Comparison of ENCODE assay signal across 10 cellular contexts in the genomic region with DNA sequence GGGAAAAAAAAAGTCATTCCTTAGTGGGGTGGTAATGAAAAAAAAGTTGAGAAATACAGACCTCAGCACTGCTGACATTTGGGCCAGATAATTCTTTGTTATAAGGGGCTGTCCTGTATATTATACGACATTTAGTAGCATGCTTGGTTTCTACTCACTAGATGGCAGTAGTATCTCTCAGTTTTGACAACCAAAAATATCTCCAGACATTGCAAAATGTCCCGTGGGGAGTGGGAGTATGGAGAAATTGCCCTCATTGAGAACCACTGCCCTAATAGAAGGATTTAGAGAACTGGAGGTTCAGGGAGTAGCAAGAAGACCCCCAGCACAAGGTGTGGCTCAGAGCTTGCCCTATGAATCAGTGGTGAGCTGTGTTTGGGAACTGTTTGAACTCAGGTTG. TPM values are rescaled to one million over a fixed set of nuclear protein-coding genes. Genes with fewer than 3 reads are reported as not detected.
DNase-seq lines count a peak whose midpoint lies in the region; ATAC-seq, FAIRE-seq and TF ChIP-seq lines count a peak whose summit lies in the region.
"Had no signal": no experiment of that assay in that cellular context is flagged by ENCODE, and none has a peak within 500 bp of the region (broad histone marks: within the 10 kb centered on the region; RNA-seq: fewer than 3 reads in every experiment).

No MANE protein-coding gene starts in this region.

- no CpG with 5 or more reads among the region's 2 CpGs for WGBS in neuronal stem cell (ENCODE audit: extremely low coverage in 2 of 2, insufficient read length in 2 of 2, insufficient replicate concordance in 1 of 2), 2 donors
- WGBS in spleen, 5 donors: 16 to 28% (median 18%) methylated on average over 2 of the region's 2 CpGs

- ATAC-seq in activated CD8-positive, alpha-beta memory T cell treated with anti-CD3 and anti-CD28 coated beads, Interleukin-2, amount 10 ng/mL, durations not matched to agents 7 days and 5 days: no peak

- H3K4me3 ChIP-seq in bronchial epithelial cell (ENCODE audit: low read depth, low read length) (no peak overlapping the region), neuronal stem cell (ENCODE audit: low read length in 2 of 2) (no peak overlapping the region), spleen (no peak overlapping the region)

- H3K23ac ChIP-seq in neuronal stem cell (ENCODE audit: low read depth, low read length, poor library complexity): no peak overlapping the region

- DNase-seq in NOMO-1 treated with DMSO at 0.1 percent for 48 hours (lab: John Stamatoyannopoulos, UW; ENCODE audit: unreplicated experiment) (peak; percentile 6), NOMO-1 treated with dmso at 0.1 percent for 144 hours (lab: John Stamatoyannopoulos, UW; ENCODE audit: unreplicated experiment) (no peak), bronchial epithelial cell (ENCODE audit: low read depth) (no peak), neuronal stem cell (ENCODE audit: low spot score) (no peak), spleen (no peak), superior temporal gyrus (ENCODE audit: extremely low spot score) (no peak)
- no peak for DNase-seq in activated CD8-positive, alpha-beta memory T cell treated with anti-CD3 and anti-CD28 coated beads, Interleukin-2, amount 10 ng/mL, durations not matched to agents 7 days and 5 days
- DNase-seq: activated CD4-positive, CD25-positive, alpha-beta regulatory T cell had no signal

- no peak overlapping the region for H3K27ac Mint-ChIP-seq in activated CD8-positive, alpha-beta memory T cell treated with anti-CD3 and anti-CD28 coated beads, Interleukin-2, amount 10 ng/mL, durations not matched to agents 7 days and 5 days

- H4K8ac ChIP-seq in neuronal stem cell (ENCODE audit: low read depth, low read length): no peak overlapping the region

- no peak overlapping the region for H3K4me2 ChIP-seq in neuronal stem cell (ENCODE audit: insufficient read depth, low read length, poor library complexity, severe bottlenecking)

- H3K4me1 Mint-ChIP-seq in activated CD8-positive, alpha-beta memory T cell treated with anti-CD3 and anti-CD28 coated beads, Interleukin-2, amount 10 ng/mL, durations not matched to agents 7 days and 5 days: no peaks in the 10 kb centered on the region

- H3K9ac ChIP-seq in neuronal stem cell (ENCODE audit: low read depth, low read length, poor library complexity): peak overlapping the region; percentile 8

- H3K9me3 Mint-ChIP-seq in activated CD8-positive, alpha-beta memory T cell treated with anti-CD3 and anti-CD28 coated beads, Interleukin-2, amount 10 ng/mL, durations not matched to agents 7 days and 5 days (ENCODE audit: low read depth): no peaks in the 10 kb centered on the region
- H3K9me3 Mint-ChIP-seq: CD8-positive, alpha-beta memory T cell had no signal

- peak; percentile 51 for TF ChIP-seq CTCF in LNCAP (IDR thresholded peaks at IDR 0.05)
- TF ChIP-seq CTCF in bronchial epithelial cell (IDR thresholded peaks at IDR 0.05; ENCODE audit: insufficient read depth, low read length, severe bottlenecking): peak; percentile 15
- peak in 3 of 11 experiments; percentile 10 to 29 (median 21) for TF ChIP-seq CTCF in spleen (IDR thresholded peaks at IDR 0.05 in 8 of 11, conservative IDR thresholded peaks at IDR 0.05 in 3 of 11)

- H3K14ac ChIP-seq in neuronal stem cell (ENCODE audit: low read length): no peak overlapping the region

- H2BK12ac ChIP-seq in neuronal stem cell (ENCODE audit: low read length): no peak overlapping the region

- no peaks in the 10 kb centered on the region for H3K27me3 ChIP-seq in bronchial epithelial cell (ENCODE audit: control insufficient read depth, insufficient read depth, low read length)
- no peaks in the 10 kb centered on the region for H3K27me3 ChIP-seq in neuronal stem cell (ENCODE audit: control insufficient read depth in 3 of 3, insufficient read depth in 3 of 3, low read depth in 1 of 3, low read length in 3 of 3)
- no peaks in the 10 kb centered on the region for H3K27me3 ChIP-seq in spleen (replicated peaks in 1 of 7)

- no peak overlapping the region for H2AFZ ChIP-seq in neuronal stem cell (ENCODE audit: low read length)

- H3K9me3 ChIP-seq in neuronal stem cell (replicated peaks in 1 of 2; ENCODE audit: control insufficient read depth in 2 of 2, insufficient read depth in 1 of 2, low read depth in 1 of 2, low read length in 2 of 2) (peaks cover 9 to 21% of the 10 kb centered on the region in 2 donors), spleen (peaks cover 0 to 4% (median under 1%) of the 10 kb centered on the region in 8 donors)

- no peak overlapping the region for H3K4me3 Mint-ChIP-seq in activated CD8-positive, alpha-beta memory T cell treated with anti-CD3 and anti-CD28 coated beads, Interleukin-2, amount 10 ng/mL, durations not matched to agents 7 days and 5 days
- H3K4me3 Mint-ChIP-seq: CD8-positive, alpha-beta memory T cell had no signal

- intact Hi-C loops in spleen (cut with DNase I; ENCODE audit: low total_unique reads): no loop called here

- no peak overlapping the region for H3K18ac ChIP-seq in neuronal stem cell (ENCODE audit: low read length)

- H3K27me3 Mint-ChIP-seq in activated CD8-positive, alpha-beta memory T cell treated with anti-CD3 and anti-CD28 coated beads, Interleukin-2, amount 10 ng/mL, durations not matched to agents 7 days and 5 days: no peaks in the 10 kb centered on the region
- H3K27me3 Mint-ChIP-seq: CD8-positive, alpha-beta memory T cell had no signal

- no peaks in the 10 kb centered on the region for H3K79me1 ChIP-seq in neuronal stem cell (ENCODE audit: low read depth, low read length)

- no peak for TF ChIP-seq POLR2A in spleen (IDR thresholded peaks at IDR 0.05)

- no peak overlapping the region for H2AK5ac ChIP-seq in neuronal stem cell (ENCODE audit: low read depth, low read length)

- CTCF ChIA-PET in activated CD8-positive, alpha-beta memory T cell treated with anti-CD3 and anti-CD28 coated beads, Interleukin-2, amount 10 ng/mL, durations not matched to agents 7 days and 5 days (lab: Charles Lee): interaction anchor here (0.8 to 4.8 kb wide), 9 partner anchors 9 to 142 kb away, joined by 4 to 45 read pairs (median 6); partner anchors contain the start of genes DCAF1 and TEX264

- no peak overlapping the region for H4K91ac ChIP-seq in neuronal stem cell (ENCODE audit: low read depth, low read length, poor library complexity)

- H2BK5ac ChIP-seq in neuronal stem cell (ENCODE audit: low read length): no peak overlapping the region

- no peak overlapping the region for H3K27ac ChIP-seq in neuronal stem cell (replicated peaks; ENCODE audit: low read length)
- no peak overlapping the region for H3K27ac ChIP-seq in spleen

- no peaks in the 10 kb centered on the region for H3K4me1 ChIP-seq in neuronal stem cell (ENCODE audit: control insufficient read depth in 2 of 2, insufficient read depth in 1 of 2, low read depth in 1 of 2, low read length in 2 of 2)
- H3K4me1 ChIP-seq in spleen: no peaks in the 10 kb centered on the region

- peaks cover 31% of the 10 kb centered on the region for H3K36me3 ChIP-seq in bronchial epithelial cell (ENCODE audit: control insufficient read depth, insufficient read depth, low read length)
- peaks cover 60 to 98% of the 10 kb centered on the region in 2 donors for H3K36me3 ChIP-seq in neuronal stem cell (replicated peaks in 1 of 2; ENCODE audit: control insufficient read depth in 2 of 2, insufficient read depth in 2 of 2, low read length in 2 of 2)
- H3K36me3 ChIP-seq in spleen: peaks cover 7 to 100% (median 91%) of the 10 kb centered on the region in 6 donors

- no peak overlapping the region for H2BK120ac ChIP-seq in neuronal stem cell (ENCODE audit: low read depth, low read length)

- H3K4ac ChIP-seq in neuronal stem cell (ENCODE audit: low read length): no peak overlapping the region

- no peak for FAIRE-seq in bronchial epithelial cell (lab: Jason Lieb, UNC)

- peaks cover 32% of the 10 kb centered on the region for H3K36me3 Mint-ChIP-seq in activated CD8-positive, alpha-beta memory T cell treated with anti-CD3 and anti-CD28 coated beads, Interleukin-2, amount 10 ng/mL, durations not matched to agents 7 days and 5 days

- H2BK15ac ChIP-seq in neuronal stem cell (ENCODE audit: low read length): no peak overlapping the region

RNA-seq across cellular contexts. Expression of gene TEX264, which starts 28.6 kb away (rescaled TPM):
- 36.1 and 52.9 TPM in 2 replicates for total RNA-seq in bronchial epithelial cell
- polyA plus RNA-seq in neuronal stem cell (2013, experiment 1 of 2): 4.3 TPM
- 4.1 TPM for polyA plus RNA-seq in neuronal stem cell (2013, experiment 2 of 2)
- 10 to 100 TPM; 29.8 to 66.3 (median 46.0) TPM for total RNA-seq in spleen
- polyA plus RNA-seq in spleen: 10 to 100 TPM; 49.9 to 73.1 (median 57.9) TPM
- total RNA-seq in activated CD8-positive, alpha-beta memory T cell treated with anti-CD3 and anti-CD28 coated beads, Interleukin-2, amount 10 ng/mL, durations not matched to agents 7 days and 5 days: 10 to 100 TPM; 58.8 to 66.5 TPM
